Comparison of ENCODE assay signal across 14 cellular contexts in the genomic region with DNA sequence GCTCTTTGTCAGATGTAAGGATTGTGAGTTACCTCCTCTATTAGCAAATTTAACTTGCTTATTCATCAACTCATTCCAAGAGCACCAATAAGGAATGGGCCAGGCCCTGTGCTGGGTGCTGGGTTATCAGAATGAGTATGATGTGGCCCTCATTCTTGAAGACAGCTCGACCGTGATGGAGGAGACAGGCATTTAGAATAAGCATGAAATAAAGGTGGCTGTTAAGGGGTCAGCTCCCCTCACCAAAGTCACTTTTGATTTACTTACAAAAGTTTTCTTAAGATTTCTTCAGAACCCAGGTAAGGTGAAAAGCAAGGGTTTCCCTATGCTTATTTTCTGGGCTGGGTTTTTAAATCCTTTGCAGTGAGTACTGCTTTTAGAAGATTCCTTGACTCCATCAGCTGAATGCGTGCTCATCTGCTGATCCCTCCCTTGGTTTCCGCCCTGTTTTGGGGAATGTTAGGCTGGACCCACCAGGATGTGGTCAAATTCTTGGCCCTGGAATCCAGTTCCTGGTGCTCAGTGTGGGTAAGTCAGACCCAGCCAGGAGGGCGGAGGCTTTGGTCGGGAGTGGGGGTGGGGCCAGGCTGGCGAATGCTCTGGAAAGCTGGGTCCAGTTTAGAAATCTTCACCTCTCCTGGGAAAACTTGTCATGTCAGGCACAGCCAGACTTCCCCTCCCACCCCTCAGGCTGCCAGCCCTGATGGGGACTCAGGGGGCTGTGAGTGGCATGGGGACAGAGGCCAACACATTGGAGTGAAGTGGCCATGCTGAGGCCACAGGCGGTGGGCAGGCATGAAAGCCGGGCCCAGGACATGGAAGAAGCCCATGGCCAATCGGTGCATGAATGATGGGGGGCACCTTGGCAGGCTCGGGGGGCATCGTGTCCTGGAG. TPM values are rescaled to one million over a fixed set of nuclear protein-coding genes. Genes with fewer than 3 reads are reported as not detected.
DNase-seq lines count a peak whose midpoint lies in the region; ATAC-seq, FAIRE-seq and TF ChIP-seq lines count a peak whose summit lies in the region.
"Had no signal": no experiment of that assay in that cellular context is flagged by ENCODE, and none has a peak within 500 bp of the region (broad histone marks: within the 10 kb centered on the region; RNA-seq: fewer than 3 reads in every experiment).

No MANE protein-coding gene starts in this region.

- no peaks in the 10 kb centered on the region for H3K9me3 ChIP-seq in K562 (replicated peaks; ENCODE audit: control insufficient read depth, insufficient read depth, low read depth, low read length)
- H3K9me3 ChIP-seq: thoracic aorta had no signal

- in situ Hi-C loops in K562 (cut with MboI): no loop called here

- no peaks in the 10 kb centered on the region for H4K20me1 ChIP-seq in K562 (replicated peaks; ENCODE audit: control insufficient read depth, insufficient read depth, low read length)

- H3K9me1 ChIP-seq in K562 (ENCODE audit: control insufficient read depth, insufficient read depth, low read length): no peaks in the 10 kb centered on the region

- peaks cover 11% of the 10 kb centered on the region for H3K9me3 Mint-ChIP-seq in activated CD8-positive, alpha-beta T cell treated with anti-CD3 and anti-CD28 coated beads for 36 hours

- H3K4me1 Mint-ChIP-seq in activated CD8-positive, alpha-beta T cell treated with anti-CD3 and anti-CD28 coated beads for 36 hours (ENCODE audit: low read depth): peaks cover 10% of the 10 kb centered on the region

- H2AFZ ChIP-seq in K562 (ENCODE audit: low read depth, low read length): no peak overlapping the region

- POLR2A ChIA-PET in K562 (lab: Yijun Ruan, JAX): interaction anchor here (1.0 kb wide), 1 partner anchor 10 kb away, joined by 3 read pairs; no protein-coding TSS in a partner anchor
- POLR2A ChIA-PET in activated CD8-positive, alpha-beta T cell treated with anti-CD3 and anti-CD28 coated beads for 36 hours (lab: Charles Lee): no interaction called here

- H3K27me3 Mint-ChIP-seq in activated CD8-positive, alpha-beta T cell treated with anti-CD3 and anti-CD28 coated beads for 36 hours: peaks cover 6% of the 10 kb centered on the region

- H3K4me1 ChIP-seq in K562 (replicated peaks in 1 of 2; ENCODE audit: control insufficient read depth in 2 of 2, insufficient read depth in 2 of 2, low read length in 2 of 2): peaks cover 4 to 8% of the 10 kb centered on the region in 2 experiments; a peak in 3 of 5 replicates

- no peak for TF ChIP-seq CTCF in K562 (IDR thresholded peaks at IDR 0.05 in 2 of 3, conservative IDR thresholded peaks at IDR 0.05 in 1 of 3; ENCODE audit: insufficient read depth in 2 of 3, low read depth in 1 of 3, low read length in 3 of 3)
- TF ChIP-seq CTCF in kidney epithelial cell (IDR thresholded peaks at IDR 0.05; ENCODE audit: insufficient read depth, low read length, poor library complexity, severe bottlenecking): no peak
- no peak for TF ChIP-seq CTCF in activated CD8-positive, alpha-beta T cell treated with anti-CD3 and anti-CD28 coated beads for 36 hours (IDR thresholded peaks at IDR 0.05)

- CTCF ChIA-PET in K562 (lab: Yijun Ruan, JAX; ENCODE audit: low intra/inter-chr PET ratio): no interaction called here
- CTCF ChIA-PET in activated CD8-positive, alpha-beta T cell treated with anti-CD3 and anti-CD28 coated beads for 36 hours (lab: Charles Lee): no interaction called here

- H3K4me3 Mint-ChIP-seq in activated CD8-positive, alpha-beta T cell treated with anti-CD3 and anti-CD28 coated beads for 36 hours: no peak overlapping the region
- H3K4me3 Mint-ChIP-seq: activated T-cell treated with anti-CD3 and anti-CD28 coated beads, Interleukin-2, amount 50 U/mL, for 72 hours had no signal

- no peak for TF ChIP-seq RAD21 in K562 (CRISPR knock-in tag; conservative IDR thresholded peaks at IDR 0.05 in 1 of 2, IDR thresholded peaks at IDR 0.05 in 1 of 2)

- H3K4me2 ChIP-seq in K562 (ENCODE audit: insufficient read depth, low read length): no peak overlapping the region

- intact Hi-C loops in left cardiac atrium (cut with DNase I) (no loop called here), cardiac septum (cut with DNase I) (no loop called here), K562 (cut with micrococcal nuclease) (no loop called here)
- intact Hi-C loops in activated CD8-positive, alpha-beta T cell treated with anti-CD3 and anti-CD28 coated beads for 36 hours (cut with micrococcal nuclease): no loop called here

- no peaks in the 10 kb centered on the region for H3K36me3 ChIP-seq in K562 (ENCODE audit: control insufficient read depth, insufficient read depth, low read length)
- H3K36me3 ChIP-seq in kidney epithelial cell (ENCODE audit: control insufficient read depth, insufficient read depth, low read length): no peaks in the 10 kb centered on the region
- H3K36me3 ChIP-seq: thoracic aorta had no signal

- H3K27ac Mint-ChIP-seq in activated CD8-positive, alpha-beta T cell treated with anti-CD3 and anti-CD28 coated beads for 36 hours: no peak overlapping the region
- H3K27ac Mint-ChIP-seq: activated T-cell treated with anti-CD3 and anti-CD28 coated beads, Interleukin-2, amount 50 U/mL, for 72 hours had no signal

- 5% methylated on average over 12 of the region's 12 CpGs for WGBS in K562 (ENCODE audit: insufficient coverage, low coverage, missing lambda C conversion rate)

- H3K79me2 ChIP-seq in K562 (ENCODE audit: control insufficient read depth, insufficient read depth, low read length): no peaks in the 10 kb centered on the region

- H3K27ac ChIP-seq in K562 (ENCODE audit: extremely low read depth, low read depth, low read length): no peak overlapping the region
- H3K27ac ChIP-seq: thoracic aorta had no signal

- TF ChIP-seq EP300 in K562 (IDR thresholded peaks at IDR 0.05; ENCODE audit: low read length): no peak

- H3K36me3 Mint-ChIP-seq in activated CD8-positive, alpha-beta T cell treated with anti-CD3 and anti-CD28 coated beads for 36 hours (ENCODE audit: low read depth): no peaks in the 10 kb centered on the region

- ATAC-seq in left cardiac atrium: peak; percentile 71 to 75
- no peak for ATAC-seq in K562
- ATAC-seq in activated CD8-positive, alpha-beta T cell treated with anti-CD3 and anti-CD28 coated beads for 36 hours: no peak
- ATAC-seq in GM21737 (IDR thresholded peaks at IDR 0.05; ENCODE audit: unreplicated experiment): no peak
- no peak for ATAC-seq in HG03196 (IDR thresholded peaks at IDR 0.05; ENCODE audit: unreplicated experiment)
- ATAC-seq: activated T-cell treated with anti-CD3 and anti-CD28 coated beads, Interleukin-2, amount 50 U/mL, for 72 hours had no signal

- H3K4me3 ChIP-seq in K562 (no peak overlapping the region), kidney epithelial cell (ENCODE audit: low read depth, low read length) (no peak overlapping the region)
- H3K4me3 ChIP-seq: thoracic aorta had no signal

- no TSS peak for BruUV-seq in K562 (replicated peaks; lab: Mats Ljungman, UMichigan)

- H3K27me3 ChIP-seq in K562 (ENCODE audit: control insufficient read depth in 2 of 2, insufficient read depth in 2 of 2, low read length in 2 of 2): peaks cover 0 to 25% of the 10 kb centered on the region in 2 experiments; a peak in 1 of 5 replicates
- no peaks in the 10 kb centered on the region for H3K27me3 ChIP-seq in kidney epithelial cell (ENCODE audit: control insufficient read depth, insufficient read depth, low read length)

- TF ChIP-seq POLR2A in K562 (conservative IDR thresholded peaks at IDR 0.05): no peak

- DNase-seq in left cardiac atrium (no peak), cardiac septum (ENCODE audit: low spot score) (no peak), K562 (ENCODE audit: extremely low read depth in 1 of 4, low spot score in 3 of 4) (no peak), kidney epithelial cell (ENCODE audit: low read depth) (peak; percentile 95)
- DNase-seq in activated CD8-positive, alpha-beta T cell treated with anti-CD3 and anti-CD28 coated beads for 36 hours: no peak
- no peak for DNase-seq in activated CD4-positive, alpha-beta T cell treated with anti-CD3 and anti-CD28 coated beads for 4 hours
- DNase-seq: activated T-cell treated with anti-CD3 and anti-CD28 coated beads, Interleukin-2, amount 50 U/mL, for 72 hours; stimulated activated CD4-positive, alpha-beta T cell treated with anti-CD3 and anti-CD28 coated beads, Interleukin-4, amount 100 ng/mL, for 1 hour; T-helper 2 cell had no signal

- H3K9ac ChIP-seq in K562 (ENCODE audit: insufficient read depth in 1 of 2, low read depth in 2 of 2, low read length in 2 of 2): no peak overlapping the region

- FAIRE-seq in K562 (lab: Jason Lieb, UNC): no peak
- FAIRE-seq: A204.1 had no signal

RNA-seq across cellular contexts. Expression of a gene that starts 15.0 kb away (rescaled TPM):
- not detected for total RNA-seq in left cardiac atrium
- total RNA-seq in cardiac septum: not detected
- not detected in 2 replicates for total RNA-seq in K562 (2011; cell fraction: chromatin; rRNA removed; ENCODE audit: low replicate concordance)
- not detected in 2 replicates for total RNA-seq in K562 (2011; cell fraction: nucleolus; rRNA removed)
- total RNA-seq in K562 (2011; cell fraction: nucleoplasm; rRNA removed): not detected in 2 replicates
- not detected in 2 replicates for total RNA-seq in K562 (2014; rRNA removed)
- not detected in 2 replicates for total RNA-seq in K562 (2014; rRNA removed; fragmentation: Illumina TruSeq; extraction: Trizol)
- not detected in 2 replicates for total RNA-seq in K562 (2015; rRNA removed; fragmentation: Illumina TruSeq; extraction: Trizol)
- not detected in 2 replicates for total RNA-seq in K562 (2021)
- polyA plus RNA-seq in K562 (2011; rRNA removed): not detected in 2 replicates
- polyA plus RNA-seq in K562 (2011; cell fraction: cytosol; rRNA removed): not detected in 2 replicates
- not detected in 2 replicates for polyA plus RNA-seq in K562 (2011; cell fraction: nucleus; rRNA removed)
- 0.03 TPM in 1 of 2 replicates, not detected in the other for polyA plus RNA-seq in K562 (2012)
- not detected in 2 replicates for polyA plus RNA-seq in K562 (2014; fragmentation: Illumina TruSeq; extraction: Trizol)
- not detected for polyA plus RNA-seq in K562 (2014; fragmentation: Nextera tagmentation; extraction: Ambion mirVana)
- not detected in 2 replicates for polyA plus RNA-seq in K562 (2014; rRNA removed)
- polyA minus RNA-seq in K562 (2011; rRNA and poly(A)+ RNA removed): not detected in 2 replicates
- polyA minus RNA-seq in K562 (2011; cell fraction: cytosol; rRNA and poly(A)+ RNA removed): not detected in 2 replicates
- not detected in 2 replicates for polyA minus RNA-seq in K562 (2011; cell fraction: nucleus; rRNA and poly(A)+ RNA removed)
- total RNA-seq in kidney epithelial cell: 1.3 and 2.4 TPM in 2 replicates
- total RNA-seq in activated CD8-positive, alpha-beta T cell treated with anti-CD3 and anti-CD28 coated beads for 36 hours: not detected
- total RNA-seq: activated T-cell treated with anti-CD3 and anti-CD28 coated beads, Interleukin-2, amount 50 U/mL, for 72 hours; mononuclear cell had no signal

RNA-seq across cellular contexts. Expression of a gene that starts 59.0 kb away (rescaled TPM):
- total RNA-seq in left cardiac atrium (not detected), cardiac septum (not detected), K562 (2014; rRNA removed) (not detected in 2 replicates), K562 (2014; rRNA removed; fragmentation: Illumina TruSeq; extraction: Trizol) (not detected in 2 replicates), K562 (2015; rRNA removed; fragmentation: Illumina TruSeq; extraction: Trizol) (not detected in 2 replicates), K562 (2021) (not detected in 2 replicates), kidney epithelial cell (0.04 TPM in 1 of 2 replicates, not detected in the other)
- not detected in 2 replicates for total RNA-seq in K562 (2011; cell fraction: chromatin; rRNA removed; ENCODE audit: low replicate concordance)
- total RNA-seq in K562 (2011; cell fraction: nucleolus; rRNA removed): not detected in 2 replicates
- total RNA-seq in K562 (2011; cell fraction: nucleoplasm; rRNA removed): not detected in 2 replicates
- polyA plus RNA-seq in K562 (2011; rRNA removed) (not detected in 2 replicates), K562 (2014; fragmentation: Illumina TruSeq; extraction: Trizol) (not detected in 2 replicates), K562 (2014; fragmentation: Nextera tagmentation; extraction: Ambion mirVana) (not detected), K562 (2014; rRNA removed) (not detected in 2 replicates)
- not detected in 2 replicates for polyA plus RNA-seq in K562 (2011; cell fraction: cytosol; rRNA removed)
- polyA plus RNA-seq in K562 (2011; cell fraction: nucleus; rRNA removed): not detected in 2 replicates
- polyA plus RNA-seq in K562 (2012): 0.06 TPM in 1 of 2 replicates, not detected in the other
- polyA minus RNA-seq in K562 (2011; rRNA and poly(A)+ RNA removed): not detected in 2 replicates
- polyA minus RNA-seq in K562 (2011; cell fraction: cytosol; rRNA and poly(A)+ RNA removed): not detected in 2 replicates
- polyA minus RNA-seq in K562 (2011; cell fraction: nucleus; rRNA and poly(A)+ RNA removed): not detected in 2 replicates
- total RNA-seq in activated CD8-positive, alpha-beta T cell treated with anti-CD3 and anti-CD28 coated beads for 36 hours: not detected
- total RNA-seq: activated T-cell treated with anti-CD3 and anti-CD28 coated beads, Interleukin-2, amount 50 U/mL, for 72 hours; mononuclear cell; thoracic aorta had no signal

Comparison
In these comparisons a context has a peak if more than half of its experiments do, and no peak if none do; other contexts are left out.
1. ATAC-seq: peak in left cardiac atrium (2 of 2); none in K562 (single experiment), activated CD8-positive, alpha-beta T cell treated with anti-CD3 and anti-CD28 coated beads for 36 hours (single experiment), GM21737 (single experiment) and HG03196 (single experiment).